ENCODE assay signal across 8 cellular contexts in genomic region chr15:93030430-93031102, GRCh38. TPM values are rescaled to one million over a fixed set of nuclear protein-coding genes. Genes with fewer than 3 reads are reported as not detected.
A peak's percentile ranks its signal among the peaks of the same experiment; 100 is the strongest.
DNase-seq lines count a peak whose midpoint lies in the region; ATAC-seq and TF ChIP-seq lines count a peak whose summit lies in the region.

No MANE protein-coding gene starts in this region.

- H4K91ac ChIP-seq in IMR-90 (ENCODE audit: insufficient read depth, low read depth, low read length): no peak overlapping the region

- dilution Hi-C loops in IMR-90 (cut with HindIII; ENCODE audit: low sequenced_read_pairs, unreplicated experiment): no loop called here

- H4K20me1 ChIP-seq in IMR-90 (ENCODE audit: insufficient read depth, low read length): peaks cover 29% of the 10 kb centered on the region
- peaks cover 25% of the 10 kb centered on the region for H4K20me1 ChIP-seq in SK-N-SH (ENCODE audit: insufficient read depth)

- no peak overlapping the region for H2BK20ac ChIP-seq in IMR-90 (ENCODE audit: low read depth, low read length)

- no peak overlapping the region for H3K18ac ChIP-seq in IMR-90 (ENCODE audit: low read depth, low read length)

- peaks cover 3% of the 10 kb centered on the region; the same call in 1 of the 2 replicates for H3K9me1 ChIP-seq in IMR-90 (ENCODE audit: insufficient read depth, low read length)

- in situ Hi-C loops in IMR-90 (cut with MboI; ENCODE audit: low sequenced_read_pairs): loop anchor here (5.0 to 10.0 kb wide), 3 partner anchors 964 to 1294 kb away; no protein-coding TSS in a partner anchor

- H3K23ac ChIP-seq in IMR-90 (ENCODE audit: low read depth, low read length): no peak overlapping the region

- TF ChIP-seq CTCF in GM10248 (IDR thresholded peaks at IDR 0.05; ENCODE audit: control extremely low read depth, extremely low read depth, low read depth, missing control alignments) (peak; percentile 81), IMR-90 (conservative IDR thresholded peaks at IDR 0.05; ENCODE audit: low read depth, low read length) (peak; percentile 79), SK-N-SH (IDR thresholded peaks at IDR 0.05) (peak; percentile 84), heart left ventricle (IDR thresholded peaks at IDR 0.05) (peak; percentile 79 to 92 (median 86)), psoas muscle (IDR thresholded peaks at IDR 0.05) (peak; percentile 83)

- H3K4me1 ChIP-seq in IMR-90 (ENCODE audit: control insufficient read depth, insufficient read depth, low read length): peaks cover 22% of the 10 kb centered on the region
- peaks cover 19 to 20% of the 10 kb centered on the region in 2 experiments; a peak in 3 of 4 replicates for H3K4me1 ChIP-seq in SK-N-SH (ENCODE audit: control insufficient read depth in 1 of 2, insufficient read depth in 2 of 2, low read depth in 1 of 2, low read length in 1 of 2)
- peaks cover 0 to 55% (median 44%) of the 10 kb centered on the region in 12 donors for H3K4me1 ChIP-seq in heart left ventricle
- peaks cover 55% of the 10 kb centered on the region for H3K4me1 ChIP-seq in psoas muscle

- BruUV-seq in IMR-90 (replicated peaks; lab: Mats Ljungman, UMichigan): no TSS peak

- no peaks in the 10 kb centered on the region for H3K27me3 ChIP-seq in IMR-90 (ENCODE audit: control insufficient read depth, insufficient read depth, low read length)
- H3K27me3 ChIP-seq in SK-N-SH (ENCODE audit: insufficient read depth): no peaks in the 10 kb centered on the region
- no peaks in the 10 kb centered on the region for H3K27me3 ChIP-seq in heart left ventricle
- H3K27me3 ChIP-seq in psoas muscle (ENCODE audit: insufficient read depth in 3 of 3, low read length in 2 of 3): no peaks in the 10 kb centered on the region

- H2BK15ac ChIP-seq in IMR-90 (ENCODE audit: low read depth, low read length): no peak overlapping the region

- H3K4me3 ChIP-seq in IMR-90 (ENCODE audit: insufficient read depth, low read depth, low read length) (no peak overlapping the region), SK-N-SH (ENCODE audit: low read depth in 2 of 2, low read length in 1 of 2) (peak overlapping the region in 1 of 2 experiments; percentile 1; a peak in 1 of 4 replicates), heart left ventricle (no peak overlapping the region), psoas muscle (peak overlapping the region; percentile 37)

- H3K9ac ChIP-seq in IMR-90 (ENCODE audit: low read depth, low read length) (no peak overlapping the region), SK-N-SH (no peak overlapping the region)

- peak; percentile 87 for DNase-seq in GM10248 (ENCODE audit: extremely low spot score)
- DNase-seq in IMR-90: peak; percentile 47
- DNase-seq in SK-N-SH: peak; percentile 91
- peak; percentile 14 for DNase-seq in activated naive CD8-positive, alpha-beta T cell treated with anti-CD3 and anti-CD28 coated beads, Interleukin-2, amount 50 U/mL, for 16 hours (ENCODE audit: low read depth, low spot score)
- peak in 4 of 5 donors; percentile 67 to 75 (median 68) for DNase-seq in heart left ventricle
- peak; percentile 71 to 87 for DNase-seq in psoas muscle
- no peak for DNase-seq in mesenteric fat pad (ENCODE audit: low spot score)

- H3K79me2 ChIP-seq in SK-N-SH (ENCODE audit: insufficient read depth): no peaks in the 10 kb centered on the region

- H2AFZ ChIP-seq in IMR-90 (replicated peaks; ENCODE audit: low read length, poor library complexity): peak overlapping the region; percentile 81
- H2AFZ ChIP-seq in SK-N-SH (ENCODE audit: low read depth): no peak overlapping the region

- peak overlapping the region; percentile 18 for H2AK9ac ChIP-seq in IMR-90 (replicated peaks; ENCODE audit: low read depth, low read length, poor library complexity)

- peaks cover 19% of the 10 kb centered on the region for H3K36me3 ChIP-seq in IMR-90 (ENCODE audit: control insufficient read depth, insufficient read depth, low read length)
- H3K36me3 ChIP-seq in SK-N-SH (replicated peaks in 1 of 2; ENCODE audit: control insufficient read depth in 1 of 2, insufficient read depth in 2 of 2, low read length in 1 of 2): peaks cover 8 to 31% of the 10 kb centered on the region in 2 experiments
- peaks cover 0 to 24% (median 19%) of the 10 kb centered on the region in 9 donors for H3K36me3 ChIP-seq in heart left ventricle
- peaks cover 0 to 12% of the 10 kb centered on the region in 2 donors for H3K36me3 ChIP-seq in psoas muscle (ENCODE audit: insufficient read depth in 1 of 2, low read depth in 1 of 2)

- no peak overlapping the region for H3K56ac ChIP-seq in IMR-90 (ENCODE audit: extremely low read depth, insufficient read depth, low read length)

- POLR2A ChIA-PET in GM10248 (lab: Yijun Ruan, JAX) (interaction anchor here (1.0 kb wide), 1 partner anchor 10 kb away, joined by 3 read pairs; no protein-coding TSS in a partner anchor), IMR-90 (lab: Charles Lee; ENCODE audit: unreplicated experiment) (no interaction called here), SK-N-SH (lab: Yijun Ruan, JAX) (interaction anchor here (0.6 to 1.1 kb wide), 2 partner anchors 10 to 11 kb away, joined by 3 to 4 read pairs; no protein-coding TSS in a partner anchor)

- peak; percentile 84 for ATAC-seq in GM21619 (IDR thresholded peaks at IDR 0.05; ENCODE audit: unreplicated experiment)
- ATAC-seq in IMR-90 (ENCODE audit: low read depth): peak; percentile 83
- ATAC-seq in heart left ventricle: peak; percentile 34 to 72 (median 63)
- ATAC-seq in psoas muscle: peak; percentile 60 to 71 (median 64)

- H3K4me2 ChIP-seq in IMR-90 (ENCODE audit: low read depth, low read length) (no peak overlapping the region), SK-N-SH (no peak overlapping the region)

- TF ChIP-seq RAD21 in IMR-90 (IDR thresholded peaks at IDR 0.05; ENCODE audit: low read length) (peak; percentile 81), SK-N-SH (IDR thresholded peaks at IDR 0.05; ENCODE audit: low read length) (peak; percentile 91)

- H2AK5ac ChIP-seq in IMR-90 (ENCODE audit: low read depth, low read length): no peak overlapping the region

- H4K5ac ChIP-seq in IMR-90 (ENCODE audit: low read depth, low read length): no peak overlapping the region

- H3K79me1 ChIP-seq in IMR-90 (ENCODE audit: low read depth in 1 of 2, low read length in 2 of 2): peaks cover 12 to 18% of the 10 kb centered on the region in 2 experiments

- no peaks in the 10 kb centered on the region for H3K9me2 ChIP-seq in SK-N-SH

- no peak overlapping the region for H3K14ac ChIP-seq in IMR-90 (replicated peaks; ENCODE audit: low read depth, low read length)

- TF ChIP-seq POLR2A in IMR-90 (IDR thresholded peaks at IDR 0.05; ENCODE audit: low read depth, low read length): no peak
- no peak for TF ChIP-seq POLR2A in heart left ventricle (IDR thresholded peaks at IDR 0.05)

- H3K4ac ChIP-seq in IMR-90 (ENCODE audit: low read depth, low read length): no peak overlapping the region

- CTCF ChIA-PET in GM10248 (lab: Yijun Ruan, JAX) (interaction anchor here (0.7 to 4.6 kb wide), 33 partner anchors 8 to 1296 kb away, joined by 3 to 51 read pairs (median 4); no protein-coding TSS in a partner anchor), IMR-90 (lab: Yijun Ruan, JAX) (interaction anchor here (0.6 to 3.0 kb wide), 7 partner anchors 15 to 1291 kb away, joined by 3 to 20 read pairs (median 3); no protein-coding TSS in a partner anchor), SK-N-SH (lab: Yijun Ruan, JAX) (interaction anchor here (0.5 to 10.7 kb wide), 53 partner anchors 8 to 1322 kb away, joined by 3 to 191 read pairs (median 4); no protein-coding TSS in a partner anchor)

- no peak for TF ChIP-seq EP300 in SK-N-SH (IDR thresholded peaks at IDR 0.05; ENCODE audit: borderline replicate concordance in 1 of 2, low read depth in 1 of 2, low read length in 1 of 2)

- peaks cover 25% of the 10 kb centered on the region for H3F3A ChIP-seq in SK-N-SH (replicated peaks; ENCODE audit: insufficient read depth)

- no peak overlapping the region for H3K27ac ChIP-seq in IMR-90 (ENCODE audit: insufficient read depth, low read length)
- H3K27ac ChIP-seq in SK-N-SH (ENCODE audit: low read depth in 2 of 2, low read length in 1 of 2): no peak overlapping the region; a peak in 1 of 4 replicates
- peak overlapping the region in 10 of 12 donors; percentile 25 to 96 (median 83) for H3K27ac ChIP-seq in heart left ventricle
- peak overlapping the region; percentile 90 for H3K27ac ChIP-seq in psoas muscle

- no peak overlapping the region for H2BK120ac ChIP-seq in IMR-90 (ENCODE audit: low read depth, low read length)

- 13% methylated on average over 2 of the region's 20 CpGs; no CpG with 5 or more reads in 1 of the 2 experiments for WGBS in IMR-90 (ENCODE audit: extremely low coverage in 2 of 2, insufficient read length in 1 of 2), 2 experiments
- 23% methylated on average over 10 of the region's 20 CpGs for WGBS in SK-N-SH (ENCODE audit: low lambda C conversion rate)
- WGBS in heart left ventricle, 4 donors: 21 to 28% (median 25%) methylated on average over 14 to 20 of the region's 20 CpGs
- 12 to 18% (median 17%) methylated on average over 17 to 20 of the region's 20 CpGs for WGBS in psoas muscle, 3 donors

- H3K9me3 ChIP-seq in IMR-90 (ENCODE audit: control insufficient read depth, insufficient read depth, low read length): no peaks in the 10 kb centered on the region
- H3K9me3 ChIP-seq in SK-N-SH: no peaks in the 10 kb centered on the region
- H3K9me3 ChIP-seq in heart left ventricle: no peaks in the 10 kb centered on the region
- H3K9me3 ChIP-seq in psoas muscle: no peaks in the 10 kb centered on the region

- intact Hi-C loops in IMR-90 (cut with micrococcal nuclease): loop anchor here (1.0 to 10.0 kb wide), 4 partner anchors 42 to 1294 kb away; no protein-coding TSS in a partner anchor
- intact Hi-C loops in heart left ventricle (cut with DNase I): loop anchor here (1.0 to 10.0 kb wide), 16 partner anchors 42 to 1297 kb away; partner anchors contain the start of gene RGMA (in 2 of the 10)
- intact Hi-C loops in psoas muscle (cut with DNase I): loop anchor here (1.0 to 10.0 kb wide), 9 partner anchors 57 to 1292 kb away; partner anchors contain the start of gene RGMA (in 1 of the 2)

- no peak overlapping the region for H2BK5ac ChIP-seq in IMR-90 (ENCODE audit: low read depth, low read length, poor library complexity, severe bottlenecking)

- H4K8ac ChIP-seq in IMR-90 (ENCODE audit: low read depth in 2 of 2, low read length in 2 of 2): peak overlapping the region in 1 of 2 experiments; percentile 36; a peak in 1 of 4 replicates

TF ChIP-seq in SK-N-SH, 30 proteins besides CTCF, POLR2A, EP300 and RAD21 (continues in another document):
- peak; percentile 88 for TF ChIP-seq SMC3 (IDR thresholded peaks at IDR 0.05; ENCODE audit: low read depth, low read length)

RNA-seq across cellular contexts. Expression of gene RGMA, which starts 58.4 kb away (rescaled TPM):
- total RNA-seq in IMR-90 (2012; rRNA removed) (0.18 TPM in 1 of 2 replicates, not detected in the other), heart left ventricle (10 to 100 TPM; 10.2 to 20.8 (median 14.8) TPM), psoas muscle (100 to 1,000 TPM in 2 of 4 donors, 10 to 100 TPM in 2; 45.8 to 217 (median 103) TPM), mesenteric fat pad (16.5 TPM)
- polyA plus RNA-seq in IMR-90 (2012; rRNA removed) (0.23 and 0.26 TPM in 2 replicates), SK-N-SH (2012; rRNA removed) (0.76 and 1.5 TPM in 2 replicates), heart left ventricle (10 to 100 TPM in 1 of 2 donors, 1 to 10 TPM in 1; 4.7 to 15.2 TPM), psoas muscle (100 to 1,000 TPM in 2 of 3 donors, 10 to 100 TPM in 1; 39.2 to 187 (median 129) TPM)
- 0.31 and 0.34 TPM in 2 replicates for polyA plus RNA-seq in IMR-90 (2012; cell fraction: cytosol; rRNA removed)
- polyA plus RNA-seq in IMR-90 (2012; cell fraction: nucleus; rRNA removed; ENCODE audit: low replicate concordance): 0.09 and 0.21 TPM in 2 replicates
- polyA plus RNA-seq in SK-N-SH (2012; cell fraction: cytosol; rRNA removed): 0.76 and 1.3 TPM in 2 replicates
- 1.2 and 1.3 TPM in 2 replicates for polyA plus RNA-seq in SK-N-SH (2012; cell fraction: nucleus; rRNA removed)

Comparison
In these comparisons a context has a peak if more than half of its experiments do, and no peak if none do; other contexts are left out.
1. H3K27ac ChIP-seq: peak in heart left ventricle (10 of 12) and psoas muscle (single experiment); none in IMR-90 (single experiment) and SK-N-SH (0 of 2).
2. Peak in every context shown above with its lines, with median percentiles within 50 percentile points of each other: CTCF ChIP-seq and ATAC-seq.